In genomic region chr2:3536682-3537632, GRCh38 we compare ENCODE assay signal across 9 cellular contexts. TPM values are rescaled to one million over a fixed set of nuclear protein-coding genes. Genes with fewer than 3 reads are reported as not detected.
DNase-seq lines count a peak whose midpoint lies in the region; ATAC-seq and TF ChIP-seq lines count a peak whose summit lies in the region.
"Had no signal": no experiment of that assay in that cellular context is flagged by ENCODE, and none has a peak within 500 bp of the region (broad histone marks: within the 10 kb centered on the region; RNA-seq: fewer than 3 reads in every experiment).

No MANE protein-coding gene starts in this region.

- intact Hi-C loops in vagina (cut with DNase I): loop anchor here (2.0 kb wide), 1 partner anchor 22 kb away; the partner anchor contains the start of gene RNASEH1

- DNase-seq in AG10803 (ENCODE audit: low read depth): peak; percentile 47
- DNase-seq in Peyer's patch: no peak
- DNase-seq in dedifferentiated amniotic fluid mesenchymal stem cell (ENCODE audit: extremely low spot score): peak; percentile 31
- DNase-seq in vagina (ENCODE audit: extremely low spot score in 2 of 2): no peak
- no peak for DNase-seq in medulla oblongata (ENCODE audit: extremely low spot score)

- H3K36me3 ChIP-seq in Peyer's patch: peaks cover 0 to 25% (median 0%) of the 10 kb centered on the region in 3 donors
- peaks cover 43% of the 10 kb centered on the region for H3K36me3 ChIP-seq in mesodermal cell (ENCODE audit: control insufficient read depth, insufficient read depth, low read length)
- H3K36me3 ChIP-seq in vagina: peaks cover 0 to 21% of the 10 kb centered on the region in 2 donors

- TF ChIP-seq POLR2A in Peyer's patch (IDR thresholded peaks at IDR 0.05) (no peak), vagina (IDR thresholded peaks at IDR 0.05) (no peak)

- H3K27me3 ChIP-seq in Peyer's patch (no peaks in the 10 kb centered on the region), vagina (no peaks in the 10 kb centered on the region)

- H3K9me3 ChIP-seq in Peyer's patch: no peaks in the 10 kb centered on the region
- peaks cover 3% of the 10 kb centered on the region for H3K9me3 ChIP-seq in mesodermal cell (ENCODE audit: control insufficient read depth, low read length)
- H3K9me3 ChIP-seq in vagina: no peaks in the 10 kb centered on the region

- peak; percentile 48 for ATAC-seq in GM21786 (IDR thresholded peaks at IDR 0.05; ENCODE audit: unreplicated experiment)
- no peak for ATAC-seq in GM21723 (IDR thresholded peaks at IDR 0.05; ENCODE audit: unreplicated experiment)

- TF ChIP-seq CTCF in AG10803 (conservative IDR thresholded peaks at IDR 0.05; ENCODE audit: low read length) (peak; percentile 51), Peyer's patch (IDR thresholded peaks at IDR 0.05) (peak in 1 of 6 experiments; percentile 17), vagina (IDR thresholded peaks at IDR 0.05) (no peak)

- WGBS in mesodermal cell (ENCODE audit: insufficient coverage in 2 of 2), 2 experiments: 68 to 88% methylated on average over 5 to 11 of the region's 16 CpGs

- H3K4me3 ChIP-seq in AG10803 (ENCODE audit: low read length): peak overlapping the region; percentile 62
- peak overlapping the region; percentile 10 to 36 (median 14) for H3K4me3 ChIP-seq in Peyer's patch
- H3K4me3 ChIP-seq in mesodermal cell (ENCODE audit: extremely low read depth, insufficient read depth, low read length, poor library complexity, severe bottlenecking): peak overlapping the region; percentile 26
- H3K4me3 ChIP-seq in vagina: peak overlapping the region; percentile 42

- H3K4me1 ChIP-seq in Peyer's patch (peaks cover 0 to 5% (median 0%) of the 10 kb centered on the region in 4 donors), mesodermal cell (ENCODE audit: control insufficient read depth, insufficient read depth, low read length, poor library complexity, severe bottlenecking) (peaks cover 14% of the 10 kb centered on the region), vagina (peaks cover 24% of the 10 kb centered on the region)

- peak overlapping the region; percentile 59 to 87 (median 72) for H3K27ac ChIP-seq in Peyer's patch
- H3K27ac ChIP-seq in mesodermal cell (ENCODE audit: low read depth, low read length, severe bottlenecking): peak overlapping the region; percentile 99
- peak overlapping the region; percentile 98 for H3K27ac ChIP-seq in vagina
- H3K27ac ChIP-seq: KMS-11 had no signal

RNA-seq across cellular contexts. Expression of gene ADI1, which starts 17.6 kb away (rescaled TPM):
- total RNA-seq in Peyer's patch (100 to 1,000 TPM in 1 of 4 donors, 10 to 100 TPM in 3; 43.7 to 207 (median 71.0) TPM), vagina (26.3 TPM)
- 24.6 TPM for polyA plus RNA-seq in mesodermal cell (2013, experiment 1 of 2)
- 24.1 TPM for polyA plus RNA-seq in mesodermal cell (2013, experiment 2 of 2)

RNA-seq across cellular contexts. Expression of gene RNASEH1, which starts 21.2 kb away (rescaled TPM):
- total RNA-seq in Peyer's patch (10 to 100 TPM in 3 of 4 donors, 1 to 10 TPM in 1; 8.2 to 42.9 (median 14.8) TPM), vagina (17.2 TPM)
- polyA plus RNA-seq in mesodermal cell (2013, experiment 1 of 2): 23.2 TPM
- polyA plus RNA-seq in mesodermal cell (2013, experiment 2 of 2): 20.8 TPM

RNA-seq across cellular contexts. Expression of gene RPS7, which starts 38.1 kb away (rescaled TPM):
- total RNA-seq in Peyer's patch: 1,000 to 10,000 TPM in 3 of 4 donors, 100 to 1,000 TPM in 1; 855 to 2,886 (median 1,081) TPM
- 1,875 TPM for polyA plus RNA-seq in mesodermal cell (2013, experiment 1 of 2)
- 1,958 TPM for polyA plus RNA-seq in mesodermal cell (2013, experiment 2 of 2)
- 2,989 TPM for total RNA-seq in vagina

RNA-seq across cellular contexts. Expression of gene COLEC11, which starts 58.0 kb away (rescaled TPM):
- total RNA-seq in Peyer's patch (1 to 10 TPM in 2 of 4 donors, under 1 TPM in 1, not detected in 1; 0.70 to 5.8 (median 1.1) TPM), vagina (not detected)
- 2.6 TPM for polyA plus RNA-seq in mesodermal cell (2013, experiment 1 of 2)
- 0.81 TPM for polyA plus RNA-seq in mesodermal cell (2013, experiment 2 of 2)

Comparison
In these comparisons a context has a peak if more than half of its experiments do, and no peak if none do; other contexts are left out.
1. DNase-seq: peak in AG10803 (single experiment) and dedifferentiated amniotic fluid mesenchymal stem cell (single experiment); none in Peyer's patch (0 of 3), vagina (0 of 2) and medulla oblongata (single experiment).
2. Peak in every context shown above with its lines, with median percentiles within 50 percentile points of each other: H3K4me3 ChIP-seq and H3K27ac ChIP-seq.